ENCODE assay signal across 35 cellular contexts in genomic region chr2:163281717-163282116, GRCh38.
"Had no signal": no experiment of that assay in that cellular context is flagged by ENCODE, and none has a peak within 500 bp of the region (broad histone marks: within the 10 kb centered on the region; RNA-seq: fewer than 3 reads in every experiment).

No MANE protein-coding gene starts in this region.

- H3K36me3 ChIP-seq: adrenal gland, ascending aorta, cardiac muscle cell had no signal

- H3K4me1 ChIP-seq: adrenal gland, ascending aorta had no signal

- H3K27ac Mint-ChIP-seq: activated B cell treated with CpG ODN at 0.5 μM for 24 hours; activated CD4-positive, alpha-beta memory T cell treated with anti-CD3 and anti-CD28 coated beads for 36 hours; activated CD4-positive, alpha-beta T cell treated with anti-CD3 and anti-CD28 coated beads, Interleukin-2, amount 10 ng/mL, durations not matched to agents 24 days and 14 days; activated CD8-positive, alpha-beta T cell treated with anti-CD3 and anti-CD28 coated beads for 36 hours; activated naive CD4-positive, alpha-beta T cell treated with anti-CD3 and anti-CD28 coated beads for 36 hours; activated naive CD4-positive, alpha-beta T cell treated with anti-CD3 and anti-CD28 coated beads, Interleukin-2, amount 50 U/mL, for 72 hours; activated naive CD8-positive, alpha-beta T cell treated with anti-CD3 and anti-CD28 coated beads for 36 hours; activated T-cell treated with anti-CD3 and anti-CD28 coated beads, Interleukin-2, amount 50 U/mL, for 72 hours; activated T-helper 1 cell treated with anti-CD3 and anti-CD28 coated beads, Interleukin-12 subunit alpha, Interleukin-12 subunit beta, Interleukin-2, Interleukin-4 antibody, amounts not matched to agents 30 ng/mL and 10 ng/mL and 1 ng/mL, durations not matched to agents 14 hours and 24 hours and 36 hours; activated T-helper 17 cell treated with anti-CD3 and anti-CD28 coated beads, Interleukin-2, amount 50 U/mL, for 72 hours; brain; T-helper 17 cell had no signal

- DNase-seq: activated B cell treated with CpG ODN at 0.5 μM for 24 hours; activated CD4-positive, alpha-beta memory T cell treated with anti-CD3 and anti-CD28 coated beads for 36 hours; activated CD4-positive, alpha-beta T cell treated with anti-CD3 and anti-CD28 coated beads for 4 hours; activated CD4-positive, alpha-beta T cell treated with anti-CD3 and anti-CD28 coated beads, Interleukin-2, amount 10 ng/mL, durations not matched to agents 24 days and 14 days; activated CD4-positive, alpha-beta T cell treated with anti-CD3 and anti-CD28 coated beads, Interleukin-2, amount 50 U/mL, for 1 hour; activated CD4-positive, alpha-beta T cell treated with anti-CD3 and anti-CD28 coated beads, Interleukin-2, amount 50 U/mL, for 4 hours; activated CD4-positive, CD25-positive, alpha-beta regulatory T cell treated with anti-CD3 and anti-CD28 coated beads, Interleukin-2, amount 50 U/mL, for 72 hours; activated CD8-positive, alpha-beta memory T cell treated with anti-CD3 and anti-CD28 coated beads, Interleukin-2, amount 50 U/mL, for 4 hours; activated CD8-positive, alpha-beta T cell treated with anti-CD3 and anti-CD28 coated beads for 36 hours; activated effector memory CD4-positive, alpha-beta T cell treated with anti-CD3 and anti-CD28 coated beads, Interleukin-2, amount 50 U/mL, for 16 hours; activated gamma-delta T cell treated with Interleukin-2 at 50 U/mL for 16 hours; activated naive CD4-positive, alpha-beta T cell; activated naive CD4-positive, alpha-beta T cell treated with anti-CD3 and anti-CD28 coated beads for 36 hours; activated naive CD4-positive, alpha-beta T cell treated with anti-CD3 and anti-CD28 coated beads, Interleukin-2, amount 50 U/mL, for 16 hours; activated naive CD8-positive, alpha-beta T cell treated with anti-CD3 and anti-CD28 coated beads for 36 hours; activated T-cell treated with anti-CD3 and anti-CD28 coated beads for 4 hours; activated T-cell treated with anti-CD3 and anti-CD28 coated beads, Interleukin-2, amount 50 U/mL, for 1 hour; activated T-cell treated with anti-CD3 and anti-CD28 coated beads, Interleukin-2, amount 50 U/mL, for 4 hours; activated T-cell treated with anti-CD3 and anti-CD28 coated beads, Interleukin-2, amount 50 U/mL, for 72 hours; adrenal gland; amygdala; anterior cingulate cortex; caudate nucleus; cerebellar nuclear complex; T-helper 17 cell; T1000 had no signal

- H3K4me1 Mint-ChIP-seq: activated B cell treated with CpG ODN at 0.5 μM for 24 hours; activated CD4-positive, alpha-beta T cell treated with anti-CD3 and anti-CD28 coated beads, Interleukin-2, amount 10 ng/mL, durations not matched to agents 24 days and 14 days; activated naive CD8-positive, alpha-beta T cell treated with anti-CD3 and anti-CD28 coated beads for 36 hours; activated T-helper 17 cell treated with anti-CD3 and anti-CD28 coated beads, Interleukin-2, amount 50 U/mL, for 72 hours; brain; central memory CD8-positive, alpha-beta T cell; T-helper 17 cell had no signal

- FAIRE-seq: bronchial epithelial cell had no signal

- H3K9me3 ChIP-seq: adrenal gland, ascending aorta had no signal

- H3K27me3 ChIP-seq: adrenal gland, ascending aorta, cardiac muscle cell had no signal

- H3K36me3 Mint-ChIP-seq: activated CD4-positive, alpha-beta memory T cell treated with anti-CD3 and anti-CD28 coated beads for 36 hours; activated naive CD4-positive, alpha-beta T cell treated with anti-CD3 and anti-CD28 coated beads, Interleukin-2, amount 50 U/mL, for 72 hours; activated naive CD8-positive, alpha-beta T cell treated with anti-CD3 and anti-CD28 coated beads for 36 hours; brain had no signal

- H3K4me3 Mint-ChIP-seq: activated B cell treated with CpG ODN at 0.5 μM for 24 hours; activated CD4-positive, alpha-beta memory T cell treated with anti-CD3 and anti-CD28 coated beads for 36 hours; activated CD4-positive, alpha-beta T cell treated with anti-CD3 and anti-CD28 coated beads, Interleukin-2, amount 10 ng/mL, durations not matched to agents 24 days and 14 days; activated CD8-positive, alpha-beta T cell treated with anti-CD3 and anti-CD28 coated beads for 36 hours; activated naive CD4-positive, alpha-beta T cell treated with anti-CD3 and anti-CD28 coated beads for 36 hours; activated naive CD8-positive, alpha-beta T cell treated with anti-CD3 and anti-CD28 coated beads for 36 hours; activated T-cell treated with anti-CD3 and anti-CD28 coated beads, Interleukin-2, amount 50 U/mL, for 4 hours; activated T-cell treated with anti-CD3 and anti-CD28 coated beads, Interleukin-2, amount 50 U/mL, for 72 hours; activated T-helper 1 cell treated with anti-CD3 and anti-CD28 coated beads, Interleukin-12 subunit alpha, Interleukin-12 subunit beta, Interleukin-2, Interleukin-4 antibody, amounts not matched to agents 30 ng/mL and 10 ng/mL and 1 ng/mL, durations not matched to agents 14 hours and 24 hours and 36 hours; activated T-helper 17 cell treated with anti-CD3 and anti-CD28 coated beads, Interleukin-2, amount 50 U/mL, for 72 hours; brain; central memory CD8-positive, alpha-beta T cell; T-helper 17 cell had no signal

- H3K27ac ChIP-seq: adrenal gland, ascending aorta, cardiac muscle cell, VCaP had no signal

- H3K9me3 Mint-ChIP-seq: activated CD4-positive, alpha-beta T cell treated with anti-CD3 and anti-CD28 coated beads, Interleukin-2, amount 10 ng/mL, durations not matched to agents 24 days and 14 days had no signal

- ATAC-seq: activated CD8-positive, alpha-beta T cell treated with anti-CD3 and anti-CD28 coated beads for 36 hours; activated naive CD4-positive, alpha-beta T cell treated with anti-CD3 and anti-CD28 coated beads, Interleukin-2, amount 50 U/mL, for 72 hours; activated T-cell treated with anti-CD3 and anti-CD28 coated beads, Interleukin-2, amount 50 U/mL, for 4 hours; activated T-cell treated with anti-CD3 and anti-CD28 coated beads, Interleukin-2, amount 50 U/mL, for 72 hours; activated T-helper 17 cell treated with anti-CD3 and anti-CD28 coated beads, Interleukin-2, amount 50 U/mL, for 72 hours; T-helper 17 cell had no signal

- H3K4me3 ChIP-seq: adrenal gland, ascending aorta, cardiac muscle cell had no signal

- H3K27me3 Mint-ChIP-seq: activated B cell treated with CpG ODN at 0.5 μM for 24 hours; activated CD4-positive, alpha-beta memory T cell treated with anti-CD3 and anti-CD28 coated beads for 36 hours; activated CD4-positive, alpha-beta T cell treated with anti-CD3 and anti-CD28 coated beads, Interleukin-2, amount 10 ng/mL, durations not matched to agents 24 days and 14 days; activated CD8-positive, alpha-beta T cell treated with anti-CD3 and anti-CD28 coated beads for 36 hours; activated naive CD8-positive, alpha-beta T cell treated with anti-CD3 and anti-CD28 coated beads for 36 hours; activated T-helper 17 cell treated with anti-CD3 and anti-CD28 coated beads, Interleukin-2, amount 50 U/mL, for 72 hours; central memory CD8-positive, alpha-beta T cell; T-helper 17 cell had no signal
